9 cellular contexts compared by ENCODE assay signal in the genomic region with DNA sequence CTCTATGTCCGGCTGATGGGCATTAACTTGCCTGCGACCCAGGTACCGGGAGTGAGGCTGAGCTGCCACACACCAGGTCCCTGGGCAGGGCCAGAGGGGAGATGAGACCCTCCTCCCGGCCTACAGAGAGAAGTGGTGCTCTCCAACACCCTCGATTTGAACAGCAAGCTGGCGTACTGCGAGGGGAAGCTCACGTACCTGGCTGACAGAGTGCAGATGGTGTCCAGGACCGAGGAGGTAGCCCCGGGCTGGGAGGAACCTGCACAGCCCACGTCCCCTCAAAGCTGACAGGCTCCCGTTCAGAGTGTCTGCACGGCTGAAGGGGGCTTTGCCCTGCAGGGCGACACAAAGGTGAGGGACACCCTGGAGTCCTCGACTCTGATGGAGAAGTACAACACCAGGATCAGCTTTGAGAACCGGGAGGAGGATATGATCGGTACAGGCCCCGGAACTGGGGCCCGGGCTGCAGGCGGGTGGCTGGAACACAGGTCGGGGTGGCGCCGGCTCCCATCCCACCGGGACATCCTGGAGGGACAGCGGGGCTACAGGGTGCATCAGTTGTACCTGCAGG. TPM values are rescaled to one million over a fixed set of nuclear protein-coding genes. Genes with fewer than 3 reads are reported as not detected.
DNase-seq lines count a peak whose midpoint lies in the region; ATAC-seq, FAIRE-seq and TF ChIP-seq lines count a peak whose summit lies in the region.
"Had no signal": no experiment of that assay in that cellular context is flagged by ENCODE, and none has a peak within 500 bp of the region (broad histone marks: within the 10 kb centered on the region; RNA-seq: fewer than 3 reads in every experiment).

No MANE protein-coding gene starts in this region.

- H2AFZ ChIP-seq in ACC112 (ENCODE audit: low read length, unreplicated experiment): no peak overlapping the region
- peak overlapping the region; percentile 86; the same call in 1 of the 2 replicates for H2AFZ ChIP-seq in KMS-11 (ENCODE audit: low read depth)

- H3K4me1 Mint-ChIP-seq in naive B cell: peaks cover 24 to 47% (median 33%) of the 10 kb centered on the region in 3 donors

- H3K36me3 Mint-ChIP-seq in naive B cell: no peaks in the 10 kb centered on the region

- H3K27ac ChIP-seq in ACC112 (ENCODE audit: low read depth, low read length) (no peak overlapping the region), KMS-11 (peak overlapping the region; percentile 55; the same call in 1 of the 2 replicates), coronary artery (peak overlapping the region; percentile 78 to 93)

- H3K27ac Mint-ChIP-seq in naive B cell: peak overlapping the region in 5 of 6 donors; percentile 85 to 96 (median 92)

- H3K9me3 Mint-ChIP-seq in naive B cell: no peaks in the 10 kb centered on the region

- peaks cover 6% of the 10 kb centered on the region; the same call in 1 of the 2 replicates for H3K27me3 ChIP-seq in ACC112 (ENCODE audit: insufficient read depth, low read length)
- no peaks in the 10 kb centered on the region for H3K27me3 ChIP-seq in KMS-11 (ENCODE audit: insufficient read depth, low read depth)

- H3K36me3 ChIP-seq in ACC112 (ENCODE audit: insufficient read depth, low read length) (peaks cover 8% of the 10 kb centered on the region; the same call in 1 of the 2 replicates), KMS-11 (ENCODE audit: insufficient read depth) (no peaks in the 10 kb centered on the region; the same call in 1 of the 2 replicates)

- ATAC-seq in naive B cell (ENCODE audit: low read depth in 2 of 2): no peak
- ATAC-seq in GM21786 (IDR thresholded peaks at IDR 0.05; ENCODE audit: unreplicated experiment): no peak

- no peak for FAIRE-seq in GM19239 (lab: Jason Lieb, UNC)
- FAIRE-seq: TTC549 had no signal

- H3K4me3 Mint-ChIP-seq in naive B cell: peak overlapping the region; percentile 86 to 94 (median 90)

- DNase-seq in coronary artery (ENCODE audit: low spot score) (no peak), naive B cell (no peak), GM19239 (ENCODE audit: insufficient read length, low spot score) (no peak), NCI-H1048 (lab: John Stamatoyannopoulos, UW) (no peak), NK-92 (lab: John Stamatoyannopoulos, UW; ENCODE audit: unreplicated experiment) (no peak)

- peaks cover 42% of the 10 kb centered on the region for H3K79me2 ChIP-seq in ACC112 (ENCODE audit: control insufficient read depth, insufficient read depth, low read length, unreplicated experiment)
- H3K79me2 ChIP-seq in KMS-11 (ENCODE audit: insufficient read depth, low read depth): peaks cover 35% of the 10 kb centered on the region

- no peaks in the 10 kb centered on the region for H3K27me3 Mint-ChIP-seq in naive B cell

- TF ChIP-seq CTCF in KMS-11 (conservative IDR thresholded peaks at IDR 0.05; ENCODE audit: low read depth, low read length) (no peak), coronary artery (IDR thresholded peaks at IDR 0.05) (no peak)

- peak overlapping the region; percentile 57; the same call in 1 of the 2 replicates for H3K9ac ChIP-seq in KMS-11

- H3K4me1 ChIP-seq in ACC112 (ENCODE audit: control insufficient read depth, insufficient read depth, low read length, unreplicated experiment) (peaks cover 18% of the 10 kb centered on the region), KMS-11 (ENCODE audit: low read depth, poor library complexity, severe bottlenecking) (peaks cover 31% of the 10 kb centered on the region)

- H3K4me2 ChIP-seq in KMS-11: peak overlapping the region; percentile 67

- 0 out of 2 replicates have a peak, but pooled peaks cover 3% of the 10 kb centered on the region for H4K20me1 ChIP-seq in KMS-11 (ENCODE audit: insufficient read depth)

- H3K4me3 ChIP-seq in ACC112 (ENCODE audit: low read depth, low read length) (peak overlapping the region; percentile 100), KMS-11 (IDR thresholded peaks at IDR 0.05; ENCODE audit: insufficient read depth, low read depth, low read length) (no peak overlapping the region), coronary artery (peak overlapping the region; percentile 89)

RNA-seq across cellular contexts. Expression of a gene that starts 1.0 kb away (rescaled TPM):
- polyA plus RNA-seq in naive B cell (ENCODE audit: low read depth in 6 of 6): 10 to 100 TPM in 3 of 6 donors, 1 to 10 TPM in 3; 3.8 to 16.8 (median 9.7) TPM

RNA-seq across cellular contexts. Expression of a gene that starts 10.6 kb away (rescaled TPM):
- polyA plus RNA-seq in naive B cell (ENCODE audit: low read depth in 6 of 6): 1 to 10 TPM in 1 of 6 donors, under 1 TPM in 1, not detected in 4; 0.24 to 1.7 TPM

RNA-seq across cellular contexts. Expression of a gene that starts 15.6 kb away (rescaled TPM):
- polyA plus RNA-seq in naive B cell (ENCODE audit: low read depth in 6 of 6): 10 to 100 TPM; 29.3 to 47.7 (median 35.7) TPM

RNA-seq across cellular contexts. Expression of a gene that starts 35.6 kb away (rescaled TPM):
- under 1 TPM in 1 of 6 donors, not detected in 5; 0.08 TPM for polyA plus RNA-seq in naive B cell (ENCODE audit: low read depth in 6 of 6)

RNA-seq across cellular contexts. Expression of a gene that starts 42.4 kb away (rescaled TPM):
- under 1 TPM in 1 of 6 donors, not detected in 5; 0.09 TPM for polyA plus RNA-seq in naive B cell (ENCODE audit: low read depth in 6 of 6)
